Comparison of ENCODE assay signal across 7 cellular contexts in the genomic region with DNA sequence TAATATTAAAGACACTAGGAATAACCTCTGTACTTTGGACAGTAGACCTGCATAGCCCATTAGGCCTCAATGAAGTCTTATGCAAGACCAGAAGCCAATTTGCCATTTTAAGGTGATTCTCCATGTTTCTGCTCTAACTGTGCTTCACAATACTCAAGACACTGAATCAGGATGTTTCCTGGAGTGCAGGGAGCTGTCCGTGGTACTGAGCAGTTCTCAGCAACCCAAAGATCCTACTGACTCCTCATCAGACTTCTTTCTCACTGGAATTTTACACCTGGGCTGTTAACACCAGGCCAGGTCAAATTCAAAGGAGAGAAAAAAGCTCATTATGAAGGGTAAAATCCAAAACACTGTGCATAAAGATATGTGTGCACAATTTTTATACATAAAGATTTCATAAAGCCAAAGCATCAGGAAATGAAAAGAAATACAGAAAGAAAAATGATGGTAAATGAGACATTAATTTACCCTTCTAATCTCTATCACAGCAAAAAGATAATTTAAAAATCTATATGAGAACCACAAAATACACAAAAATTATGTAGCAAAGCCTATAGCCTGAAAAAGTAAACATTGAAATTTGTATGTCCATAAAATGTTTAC.
DNase-seq lines count a peak whose midpoint lies in the region; ATAC-seq and TF ChIP-seq lines count a peak whose summit lies in the region.
"Not testable (repeated sequence)": the region's sequence is repeated elsewhere in the genome, so short reads cannot be mapped to it uniquely, and the experiment has no call there.

No MANE protein-coding gene starts in this region.

- POLR2A ChIA-PET in T-cell (lab: Charles Lee); activated CD8-positive, alpha-beta T cell treated with anti-CD3 and anti-CD28 coated beads, Interleukin-2, amount 10 ng/mL, durations not matched to agents 7 days and 5 days (lab: Charles Lee): not testable (repeated sequence)

- peak in 23 of 34 experiments; percentile 0 to 37 (median 13) for DNase-seq in T-cell
- peak; percentile 73 for DNase-seq in activated CD8-positive, alpha-beta T cell treated with anti-CD3 and anti-CD28 coated beads, Interleukin-2, amount 10 ng/mL, durations not matched to agents 7 days and 5 days
- DNase-seq in activated effector memory CD4-positive, alpha-beta T cell treated with Interleukin-2 at 50 U/mL for 16 hours: peak; percentile 2
- peak; percentile 85 for DNase-seq in endothelial cell (ENCODE audit: low spot score)
- DNase-seq in mucosa of gallbladder (ENCODE audit: low spot score): peak; percentile 72
- peak; percentile 51 for DNase-seq in stimulated activated CD4-positive, alpha-beta T cell treated with anti-CD3 and anti-CD28 coated beads, Interleukin-15, amount 100 ng/mL, for 24 hours
- DNase-seq in stimulated activated naive CD8-positive, alpha-beta T cell treated with anti-CD3 and anti-CD28 coated beads, Interleukin-15, Interleukin-2, amounts not matched to agents 100 U/mL and 50 U/mL, for 24 hours: peak; percentile 46

- not testable (repeated sequence) for H3K36me3 Mint-ChIP-seq in T-cell; activated CD8-positive, alpha-beta T cell treated with anti-CD3 and anti-CD28 coated beads, Interleukin-2, amount 10 ng/mL, durations not matched to agents 7 days and 5 days (ENCODE audit: low read depth); endothelial cell (ENCODE audit: low read depth, unreplicated experiment)

- CTCF ChIA-PET in T-cell (lab: Charles Lee); activated CD8-positive, alpha-beta T cell treated with anti-CD3 and anti-CD28 coated beads, Interleukin-2, amount 10 ng/mL, durations not matched to agents 7 days and 5 days (lab: Charles Lee): not testable (repeated sequence)

- not testable (repeated sequence) for H3K27me3 Mint-ChIP-seq in T-cell; activated CD8-positive, alpha-beta T cell treated with anti-CD3 and anti-CD28 coated beads, Interleukin-2, amount 10 ng/mL, durations not matched to agents 7 days and 5 days (ENCODE audit: low read depth); endothelial cell (ENCODE audit: unreplicated experiment)

- not testable (repeated sequence) for ATAC-seq in T-cell (replicated peaks in 1 of 4); activated CD8-positive, alpha-beta T cell treated with anti-CD3 and anti-CD28 coated beads, Interleukin-2, amount 10 ng/mL, durations not matched to agents 7 days and 5 days; stimulated activated naive CD8-positive, alpha-beta T cell treated with anti-CD3 and anti-CD28 coated beads, Interleukin-15, Interleukin-2, amounts not matched to agents 100 U/mL and 50 U/mL, for 24 hours

- not testable (repeated sequence) for H3K9me3 Mint-ChIP-seq in T-cell; activated CD8-positive, alpha-beta T cell treated with anti-CD3 and anti-CD28 coated beads, Interleukin-2, amount 10 ng/mL, durations not matched to agents 7 days and 5 days (ENCODE audit: insufficient read depth); endothelial cell (ENCODE audit: unreplicated experiment)

- H3K27ac Mint-ChIP-seq in T-cell; activated CD8-positive, alpha-beta T cell treated with anti-CD3 and anti-CD28 coated beads, Interleukin-2, amount 10 ng/mL, durations not matched to agents 7 days and 5 days; endothelial cell (ENCODE audit: unreplicated experiment): not testable (repeated sequence)

- TF ChIP-seq CTCF in endothelial cell (IDR thresholded peaks at IDR 0.05; ENCODE audit: unreplicated experiment): not testable (repeated sequence)

- H3K4me3 Mint-ChIP-seq in T-cell; activated CD8-positive, alpha-beta T cell treated with anti-CD3 and anti-CD28 coated beads, Interleukin-2, amount 10 ng/mL, durations not matched to agents 7 days and 5 days; endothelial cell (ENCODE audit: unreplicated experiment): not testable (repeated sequence)

- not testable (repeated sequence) for H3K4me1 Mint-ChIP-seq in T-cell; activated CD8-positive, alpha-beta T cell treated with anti-CD3 and anti-CD28 coated beads, Interleukin-2, amount 10 ng/mL, durations not matched to agents 7 days and 5 days (ENCODE audit: low read depth); endothelial cell (ENCODE audit: unreplicated experiment)

Comparison
In these comparisons a context has a peak if more than half of its experiments do, and no peak if none do; other contexts are left out.
1. DNase-seq: peak in every context shown above with its lines; median percentile 85 in endothelial cell; 73 in activated CD8-positive, alpha-beta T cell treated with anti-CD3 and anti-CD28 coated beads, Interleukin-2, amount 10 ng/mL, durations not matched to agents 7 days and 5 days; 72 in mucosa of gallbladder; 51 in stimulated activated CD4-positive, alpha-beta T cell treated with anti-CD3 and anti-CD28 coated beads, Interleukin-15, amount 100 ng/mL, for 24 hours; 46 in stimulated activated naive CD8-positive, alpha-beta T cell treated with anti-CD3 and anti-CD28 coated beads, Interleukin-15, Interleukin-2, amounts not matched to agents 100 U/mL and 50 U/mL, for 24 hours; 13 in T-cell; 2 in activated effector memory CD4-positive, alpha-beta T cell treated with Interleukin-2 at 50 U/mL for 16 hours.